ENCODE assay signal across 1 cellular context in the genomic region with DNA sequence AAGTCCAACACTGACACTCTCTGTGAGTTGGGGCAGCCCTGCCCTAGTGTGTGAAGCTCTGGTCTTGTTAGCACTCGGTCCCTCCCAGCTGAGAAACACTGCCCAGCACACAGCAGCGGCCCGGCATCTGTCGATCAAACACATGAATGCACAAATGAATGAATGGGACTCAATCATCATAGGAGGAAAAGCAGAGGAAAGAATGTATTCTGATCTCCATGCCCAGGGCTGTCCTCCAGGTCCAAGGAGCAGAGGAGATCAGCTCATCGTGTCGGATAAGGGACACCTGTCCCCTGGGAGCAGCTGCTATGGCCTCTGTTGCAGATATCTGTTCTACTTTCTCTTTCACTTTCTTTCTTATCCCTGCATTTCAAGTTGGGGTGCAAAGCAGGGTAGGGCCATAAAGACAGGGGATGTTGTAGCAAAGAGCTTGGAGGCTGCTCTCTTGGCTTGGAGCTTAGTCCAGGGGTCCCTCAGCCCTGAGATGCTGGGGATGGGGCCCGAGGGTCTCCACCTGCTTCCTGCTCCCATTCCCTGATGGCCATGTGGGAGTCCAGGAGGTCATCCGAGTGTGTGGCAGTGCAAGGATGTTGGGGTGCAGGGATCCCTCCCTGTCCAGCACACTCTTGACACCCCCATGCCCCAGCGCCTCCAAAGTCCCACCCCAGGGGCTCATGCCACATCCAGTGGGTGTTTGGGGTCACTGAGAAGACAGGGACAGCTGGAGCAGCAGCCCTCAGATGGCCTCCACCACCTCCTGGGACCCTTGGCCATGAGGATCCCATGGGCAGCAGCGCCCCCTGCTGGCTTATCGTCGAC.
TF ChIP-seq lines count a peak whose summit lies in the region.

No MANE protein-coding gene starts in this region.

TF ChIP-seq in H1, 55 proteins besides CTCF, POLR2A, EP300 and RAD21 (continued from another document):
- TF ChIP-seq, protein P1, sequence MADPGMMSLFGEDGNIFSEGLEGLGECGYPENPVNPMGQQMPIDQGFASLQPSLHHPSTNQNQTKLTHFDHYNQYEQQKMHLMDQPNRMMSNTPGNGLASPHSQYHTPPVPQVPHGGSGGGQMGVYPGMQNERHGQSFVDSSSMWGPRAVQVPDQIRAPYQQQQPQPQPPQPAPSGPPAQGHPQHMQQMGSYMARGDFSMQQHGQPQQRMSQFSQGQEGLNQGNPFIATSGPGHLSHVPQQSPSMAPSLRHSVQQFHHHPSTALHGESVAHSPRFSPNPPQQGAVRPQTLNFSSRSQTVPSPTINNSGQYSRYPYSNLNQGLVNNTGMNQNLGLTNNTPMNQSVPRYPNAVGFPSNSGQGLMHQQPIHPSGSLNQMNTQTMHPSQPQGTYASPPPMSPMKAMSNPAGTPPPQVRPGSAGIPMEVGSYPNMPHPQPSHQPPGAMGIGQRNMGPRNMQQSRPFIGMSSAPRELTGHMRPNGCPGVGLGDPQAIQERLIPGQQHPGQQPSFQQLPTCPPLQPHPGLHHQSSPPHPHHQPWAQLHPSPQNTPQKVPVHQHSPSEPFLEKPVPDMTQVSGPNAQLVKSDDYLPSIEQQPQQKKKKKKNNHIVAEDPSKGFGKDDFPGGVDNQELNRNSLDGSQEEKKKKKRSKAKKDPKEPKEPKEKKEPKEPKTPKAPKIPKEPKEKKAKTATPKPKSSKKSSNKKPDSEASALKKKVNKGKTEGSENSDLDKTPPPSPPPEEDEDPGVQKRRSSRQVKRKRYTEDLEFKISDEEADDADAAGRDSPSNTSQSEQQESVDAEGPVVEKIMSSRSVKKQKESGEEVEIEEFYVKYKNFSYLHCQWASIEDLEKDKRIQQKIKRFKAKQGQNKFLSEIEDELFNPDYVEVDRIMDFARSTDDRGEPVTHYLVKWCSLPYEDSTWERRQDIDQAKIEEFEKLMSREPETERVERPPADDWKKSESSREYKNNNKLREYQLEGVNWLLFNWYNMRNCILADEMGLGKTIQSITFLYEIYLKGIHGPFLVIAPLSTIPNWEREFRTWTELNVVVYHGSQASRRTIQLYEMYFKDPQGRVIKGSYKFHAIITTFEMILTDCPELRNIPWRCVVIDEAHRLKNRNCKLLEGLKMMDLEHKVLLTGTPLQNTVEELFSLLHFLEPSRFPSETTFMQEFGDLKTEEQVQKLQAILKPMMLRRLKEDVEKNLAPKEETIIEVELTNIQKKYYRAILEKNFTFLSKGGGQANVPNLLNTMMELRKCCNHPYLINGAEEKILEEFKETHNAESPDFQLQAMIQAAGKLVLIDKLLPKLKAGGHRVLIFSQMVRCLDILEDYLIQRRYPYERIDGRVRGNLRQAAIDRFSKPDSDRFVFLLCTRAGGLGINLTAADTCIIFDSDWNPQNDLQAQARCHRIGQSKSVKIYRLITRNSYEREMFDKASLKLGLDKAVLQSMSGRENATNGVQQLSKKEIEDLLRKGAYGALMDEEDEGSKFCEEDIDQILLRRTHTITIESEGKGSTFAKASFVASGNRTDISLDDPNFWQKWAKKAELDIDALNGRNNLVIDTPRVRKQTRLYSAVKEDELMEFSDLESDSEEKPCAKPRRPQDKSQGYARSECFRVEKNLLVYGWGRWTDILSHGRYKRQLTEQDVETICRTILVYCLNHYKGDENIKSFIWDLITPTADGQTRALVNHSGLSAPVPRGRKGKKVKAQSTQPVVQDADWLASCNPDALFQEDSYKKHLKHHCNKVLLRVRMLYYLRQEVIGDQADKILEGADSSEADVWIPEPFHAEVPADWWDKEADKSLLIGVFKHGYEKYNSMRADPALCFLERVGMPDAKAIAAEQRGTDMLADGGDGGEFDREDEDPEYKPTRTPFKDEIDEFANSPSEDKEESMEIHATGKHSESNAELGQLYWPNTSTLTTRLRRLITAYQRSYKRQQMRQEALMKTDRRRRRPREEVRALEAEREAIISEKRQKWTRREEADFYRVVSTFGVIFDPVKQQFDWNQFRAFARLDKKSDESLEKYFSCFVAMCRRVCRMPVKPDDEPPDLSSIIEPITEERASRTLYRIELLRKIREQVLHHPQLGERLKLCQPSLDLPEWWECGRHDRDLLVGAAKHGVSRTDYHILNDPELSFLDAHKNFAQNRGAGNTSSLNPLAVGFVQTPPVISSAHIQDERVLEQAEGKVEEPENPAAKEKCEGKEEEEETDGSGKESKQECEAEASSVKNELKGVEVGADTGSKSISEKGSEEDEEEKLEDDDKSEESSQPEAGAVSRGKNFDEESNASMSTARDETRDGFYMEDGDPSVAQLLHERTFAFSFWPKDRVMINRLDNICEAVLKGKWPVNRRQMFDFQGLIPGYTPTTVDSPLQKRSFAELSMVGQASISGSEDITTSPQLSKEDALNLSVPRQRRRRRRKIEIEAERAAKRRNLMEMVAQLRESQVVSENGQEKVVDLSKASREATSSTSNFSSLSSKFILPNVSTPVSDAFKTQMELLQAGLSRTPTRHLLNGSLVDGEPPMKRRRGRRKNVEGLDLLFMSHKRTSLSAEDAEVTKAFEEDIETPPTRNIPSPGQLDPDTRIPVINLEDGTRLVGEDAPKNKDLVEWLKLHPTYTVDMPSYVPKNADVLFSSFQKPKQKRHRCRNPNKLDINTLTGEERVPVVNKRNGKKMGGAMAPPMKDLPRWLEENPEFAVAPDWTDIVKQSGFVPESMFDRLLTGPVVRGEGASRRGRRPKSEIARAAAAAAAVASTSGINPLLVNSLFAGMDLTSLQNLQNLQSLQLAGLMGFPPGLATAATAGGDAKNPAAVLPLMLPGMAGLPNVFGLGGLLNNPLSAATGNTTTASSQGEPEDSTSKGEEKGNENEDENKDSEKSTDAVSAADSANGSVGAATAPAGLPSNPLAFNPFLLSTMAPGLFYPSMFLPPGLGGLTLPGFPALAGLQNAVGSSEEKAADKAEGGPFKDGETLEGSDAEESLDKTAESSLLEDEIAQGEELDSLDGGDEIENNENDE (IDR thresholded peaks at IDR 0.05; ENCODE audit: insufficient replicate concordance, low read length): no peak
- TF ChIP-seq CHD2 (IDR thresholded peaks at IDR 0.05; ENCODE audit: low read length) (no peak), SRF (IDR thresholded peaks at IDR 0.05; ENCODE audit: low read depth, low read length) (no peak), TAF1 (IDR thresholded peaks at IDR 0.05; ENCODE audit: low read depth, low read length) (no peak)
